ENCODE assay signal across 11 cellular contexts in the genomic region with DNA sequence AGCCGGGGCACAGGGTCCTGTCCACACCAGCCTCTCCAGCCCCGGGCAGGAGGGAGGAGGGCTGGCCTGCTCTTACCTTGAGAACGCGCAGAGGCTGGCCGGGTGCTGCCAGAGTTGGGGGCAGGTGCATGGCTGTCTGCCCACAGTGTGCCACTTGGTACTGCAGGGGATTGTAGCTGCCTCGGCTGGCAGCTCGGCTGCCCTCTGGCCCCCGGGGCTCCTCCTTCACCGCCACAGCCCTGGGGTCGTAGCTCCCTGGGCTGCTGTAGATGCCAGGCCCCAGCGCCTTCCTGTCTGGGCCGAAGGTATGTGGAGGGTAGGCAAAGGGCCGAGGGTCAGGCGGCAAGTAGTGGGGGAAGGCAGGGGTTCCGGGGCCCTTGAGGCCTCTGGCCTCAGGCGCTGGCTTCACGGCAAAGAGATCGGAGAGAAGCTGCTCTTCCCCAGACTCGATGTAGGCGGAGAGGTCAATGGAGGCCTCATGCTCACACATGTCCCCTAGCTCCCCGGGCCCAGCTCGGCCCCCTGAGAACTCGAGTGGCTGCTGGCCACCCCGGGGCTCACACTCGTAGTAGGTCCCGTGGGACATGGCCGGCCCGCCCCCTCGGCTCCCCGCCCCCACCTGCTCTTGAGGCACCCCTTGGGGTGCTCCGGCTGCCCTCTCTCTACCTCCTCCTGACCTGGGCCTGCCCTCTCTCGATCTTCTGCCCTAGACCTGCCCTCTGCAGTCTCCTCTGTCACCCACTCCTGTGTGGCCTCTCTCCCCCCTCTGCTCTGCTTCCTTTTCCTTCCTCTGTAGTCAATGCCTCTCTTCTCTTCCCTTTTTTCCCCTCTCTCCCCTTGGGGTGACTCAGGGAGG. TPM values are rescaled to one million over a fixed set of nuclear protein-coding genes. Genes with fewer than 3 reads are reported as not detected.
DNase-seq lines count a peak whose midpoint lies in the region; ATAC-seq and TF ChIP-seq lines count a peak whose summit lies in the region.
"Had no signal": no experiment of that assay in that cellular context is flagged by ENCODE, and none has a peak within 500 bp of the region (broad histone marks: within the 10 kb centered on the region; RNA-seq: fewer than 3 reads in every experiment).

Gene CEBPE, minus strand, starts transcription at position 750 of the 856 bp plus-strand sequence. Its CDS starts 164 bp downstream, at position 586.

- POLR2A ChIA-PET in CD4-positive, alpha-beta T cell (lab: Charles Lee) = interaction anchor here (1.0 to 6.1 kb wide), 5 partner anchors 17 to 203 kb away, joined by 3 to 135 read pairs (median 15); partner anchors contain the start of genes ACIN1, C14orf119, HAUS4 and PABPN1
- POLR2A ChIA-PET in activated CD8-positive, alpha-beta T cell treated with anti-CD3 and anti-CD28 coated beads for 36 hours (lab: Charles Lee) = interaction anchor here (0.5 to 1.8 kb wide), 2 partner anchors 24 to 174 kb away, joined by 5 to 9 read pairs; partner anchors contain the start of genes ACIN1 and C14orf119
- POLR2A ChIA-PET in naive thymus-derived CD4-positive, alpha-beta T cell (lab: Charles Lee) = interaction anchor here (1.0 to 6.3 kb wide), 8 partner anchors 23 to 202 kb away, joined by 3 to 75 read pairs (median 11); partner anchors contain the start of genes ACIN1, C14orf119, PABPN1 and PPP1R3E

- H3K27me3 ChIP-seq in CD4-positive, alpha-beta T cell (ENCODE audit: control insufficient read depth, insufficient read depth, low read length) = no peaks in the 10 kb centered on the region
- H3K27me3 ChIP-seq in naive thymus-derived CD4-positive, alpha-beta T cell (ENCODE audit: control insufficient read depth in 2 of 2, insufficient read depth in 2 of 2, low read length in 2 of 2) = no peaks in the 10 kb centered on the region

- H3K4me1 Mint-ChIP-seq in CD4-positive, alpha-beta T cell (ENCODE audit: low read depth) = peaks cover 61% of the 10 kb centered on the region
- peaks cover 48% of the 10 kb centered on the region for H3K4me1 Mint-ChIP-seq in activated CD8-positive, alpha-beta T cell treated with anti-CD3 and anti-CD28 coated beads for 36 hours (ENCODE audit: low read depth)
- peaks cover 33 to 77% (median 48%) of the 10 kb centered on the region in 7 donors for H3K4me1 Mint-ChIP-seq in naive thymus-derived CD4-positive, alpha-beta T cell

- H3K9me3 Mint-ChIP-seq in CD4-positive, alpha-beta T cell = no peaks in the 10 kb centered on the region
- H3K9me3 Mint-ChIP-seq in activated CD8-positive, alpha-beta T cell treated with anti-CD3 and anti-CD28 coated beads for 36 hours = no peaks in the 10 kb centered on the region
- peaks cover 0 to under 1% (median 0%) of the 10 kb centered on the region in 11 donors for H3K9me3 Mint-ChIP-seq in naive thymus-derived CD4-positive, alpha-beta T cell

- CTCF ChIA-PET in CD4-positive, alpha-beta T cell (lab: Charles Lee) = interaction anchor here (2.9 kb wide), 1 partner anchor 68 kb away, joined by 29 read pairs; no protein-coding TSS in a partner anchor
- CTCF ChIA-PET in activated CD8-positive, alpha-beta T cell treated with anti-CD3 and anti-CD28 coated beads for 36 hours (lab: Charles Lee) = interaction anchor here (1.0 to 13.3 kb wide), 8 partner anchors 12 to 132 kb away, joined by 3 to 290 read pairs (median 6); partner anchors contain the start of gene SLC7A8
- CTCF ChIA-PET in naive thymus-derived CD4-positive, alpha-beta T cell (lab: Charles Lee) = interaction anchor here (0.6 to 9.6 kb wide), 8 partner anchors 10 to 261 kb away, joined by 3 to 250 read pairs (median 16); partner anchors contain the start of genes ACIN1, C14orf119 and SLC7A8

- H3K27ac ChIP-seq in CD4-positive, alpha-beta T cell (ENCODE audit: low read depth, low read length) = peak within 1 kb of the TSS; percentile 55
- H3K27ac ChIP-seq in KOPT-K1 (ENCODE audit: low read depth, low read length, poor library complexity, severe bottlenecking) = peak within 1 kb of the TSS; percentile 78
- H3K27ac ChIP-seq in naive thymus-derived CD4-positive, alpha-beta T cell (ENCODE audit: low read depth, low read length) = peak within 1 kb of the TSS; percentile 71

- peak within 1 kb of the TSS; percentile 80 for H3K4me3 Mint-ChIP-seq in CD4-positive, alpha-beta T cell
- H3K4me3 Mint-ChIP-seq in activated CD8-positive, alpha-beta T cell treated with anti-CD3 and anti-CD28 coated beads for 36 hours = peak within 1 kb of the TSS; percentile 24
- peak within 1 kb of the TSS; percentile 63 to 87 (median 74) for H3K4me3 Mint-ChIP-seq in naive thymus-derived CD4-positive, alpha-beta T cell

- no peaks in the 10 kb centered on the region for H3K9me3 ChIP-seq in CD4-positive, alpha-beta T cell (ENCODE audit: control insufficient read depth, low read length)
- no peaks in the 10 kb centered on the region for H3K9me3 ChIP-seq in KOPT-K1 (ENCODE audit: insufficient read depth, low read length, poor library complexity, severe bottlenecking)
- no peaks in the 10 kb centered on the region for H3K9me3 ChIP-seq in naive thymus-derived CD4-positive, alpha-beta T cell (ENCODE audit: control insufficient read depth in 2 of 3, low read length in 3 of 3)

- no peaks in the 10 kb centered on the region for H3K27me3 Mint-ChIP-seq in CD4-positive, alpha-beta T cell
- no peaks in the 10 kb centered on the region for H3K27me3 Mint-ChIP-seq in activated CD8-positive, alpha-beta T cell treated with anti-CD3 and anti-CD28 coated beads for 36 hours
- peaks cover 0 to 7% (median 0%) of the 10 kb centered on the region in 5 donors for H3K27me3 Mint-ChIP-seq in naive thymus-derived CD4-positive, alpha-beta T cell

- no peaks in the 10 kb centered on the region for H3K36me3 Mint-ChIP-seq in CD4-positive, alpha-beta T cell (ENCODE audit: low read depth)
- no peaks in the 10 kb centered on the region for H3K36me3 Mint-ChIP-seq in activated CD8-positive, alpha-beta T cell treated with anti-CD3 and anti-CD28 coated beads for 36 hours (ENCODE audit: low read depth)
- no peaks in the 10 kb centered on the region for H3K36me3 Mint-ChIP-seq in naive thymus-derived CD4-positive, alpha-beta T cell

- TF ChIP-seq CTCF in CD4-positive, alpha-beta T cell (IDR thresholded peaks at IDR 0.05) = no peak
- no peak for TF ChIP-seq CTCF in activated CD8-positive, alpha-beta T cell treated with anti-CD3 and anti-CD28 coated beads for 36 hours (IDR thresholded peaks at IDR 0.05)
- no peak for TF ChIP-seq CTCF in foreskin fibroblast (IDR thresholded peaks at IDR 0.05; ENCODE audit: low read depth, low read length)

- H3K4me1 ChIP-seq in naive thymus-derived CD4-positive, alpha-beta T cell (ENCODE audit: control insufficient read depth in 2 of 2, insufficient read depth in 2 of 2, low read length in 2 of 2) = peaks cover 21 to 41% of the 10 kb centered on the region in 2 donors

- no peaks in the 10 kb centered on the region for H3K36me3 ChIP-seq in KOPT-K1 (ENCODE audit: insufficient read depth, low read length)
- H3K36me3 ChIP-seq in naive thymus-derived CD4-positive, alpha-beta T cell (ENCODE audit: control insufficient read depth in 2 of 3, insufficient read depth in 3 of 3, low read length in 3 of 3) = no peaks in the 10 kb centered on the region

- intact Hi-C loops in CD4-positive, alpha-beta T cell (cut with DNase I, micrococcal nuclease) = loop anchor here in 1 of 2 experiments (2.0 kb wide), 1 partner anchor 22 kb away; no protein-coding TSS in a partner anchor
- intact Hi-C loops in activated CD8-positive, alpha-beta T cell treated with anti-CD3 and anti-CD28 coated beads for 36 hours (cut with micrococcal nuclease) = no loop called here
- intact Hi-C loops in naive thymus-derived CD4-positive, alpha-beta T cell (cut with micrococcal nuclease) = no loop called here

- DNase-seq in CD4-positive, alpha-beta T cell = no peak
- no peak for DNase-seq in activated CD8-positive, alpha-beta T cell treated with anti-CD3 and anti-CD28 coated beads for 36 hours
- DNase-seq in naive thymus-derived CD4-positive, alpha-beta T cell = no peak
- DNase-seq in DMS 273 treated with DMSO at 0.1 percent for 48 hours (lab: John Stamatoyannopoulos, UW) (no peak), T1000 (lab: John Stamatoyannopoulos, UW) (no peak), foreskin fibroblast (no peak)
- DNase-seq: stimulated activated CD8-positive, alpha-beta memory T cell treated with anti-CD3 and anti-CD28 coated beads, Interleukin-4, amount 100 ng/mL, for 48 hours had no signal

- no peak for ATAC-seq in CD4-positive, alpha-beta T cell (ENCODE audit: poor library complexity)
- no peak for ATAC-seq in activated CD8-positive, alpha-beta T cell treated with anti-CD3 and anti-CD28 coated beads for 36 hours
- ATAC-seq in naive thymus-derived CD4-positive, alpha-beta T cell = peak; percentile 37
- no peak for ATAC-seq in GM18520 (IDR thresholded peaks at IDR 0.05; ENCODE audit: unreplicated experiment)

- peak within 1 kb of the TSS; percentile 53 for H3K4me3 ChIP-seq in naive thymus-derived CD4-positive, alpha-beta T cell (ENCODE audit: low read length)
- H3K4me3 ChIP-seq in foreskin fibroblast (ENCODE audit: low read depth in 1 of 2, low read length in 2 of 2) = no peak within 1 kb of the TSS

- H3K27ac Mint-ChIP-seq in CD4-positive, alpha-beta T cell = peak within 1 kb of the TSS; percentile 94
- peak within 1 kb of the TSS; percentile 84 for H3K27ac Mint-ChIP-seq in activated CD8-positive, alpha-beta T cell treated with anti-CD3 and anti-CD28 coated beads for 36 hours
- H3K27ac Mint-ChIP-seq in naive thymus-derived CD4-positive, alpha-beta T cell = peak within 1 kb of the TSS; percentile 90 to 99 (median 96)

RNA-seq across cellular contexts. Expression of gene CEBPE, which starts in this region (rescaled TPM):
- not detected for total RNA-seq in CD4-positive, alpha-beta T cell
- total RNA-seq in activated CD8-positive, alpha-beta T cell treated with anti-CD3 and anti-CD28 coated beads for 36 hours = under 1 TPM; 0.27 to 0.34 TPM
- 1 to 10 TPM in 3 of 5 experiments, under 1 TPM in 2; 0.19 to 1.7 (median 1.2) TPM for total RNA-seq in naive thymus-derived CD4-positive, alpha-beta T cell
- polyA plus RNA-seq in naive thymus-derived CD4-positive, alpha-beta T cell = under 1 TPM; 0.60 to 0.65 TPM
- total RNA-seq: MCF 10A, NCI-H460 had no signal

Comparison
In these comparisons a context has a peak if more than half of its experiments do, and no peak if none do; other contexts are left out.
1. H3K4me3 Mint-ChIP-seq: peak in every context shown above with its lines; median percentile 80 in CD4-positive, alpha-beta T cell; 74 in naive thymus-derived CD4-positive, alpha-beta T cell; 24 in activated CD8-positive, alpha-beta T cell treated with anti-CD3 and anti-CD28 coated beads for 36 hours.